13 cellular contexts compared by ENCODE assay signal in genomic region chr19:23800868-23801267, GRCh38.
"Had no signal": no experiment of that assay in that cellular context is flagged by ENCODE, and none has a peak within 500 bp of the region (broad histone marks: within the 10 kb centered on the region; RNA-seq: fewer than 3 reads in every experiment).

No MANE protein-coding gene starts in this region.

- H3K9me3 Mint-ChIP-seq: neural crest cell had no signal

- H3K36me3 ChIP-seq: gastroesophageal sphincter, left lung had no signal

- H3K4me1 Mint-ChIP-seq: brain, neural crest cell had no signal

- H3K27ac Mint-ChIP-seq: brain had no signal

- ATAC-seq: gastroesophageal sphincter, left lung had no signal

- FAIRE-seq: keratinocyte, urothelium cell line had no signal

- H3K27me3 Mint-ChIP-seq: brain had no signal

- H3K4me3 ChIP-seq: gastroesophageal sphincter, left lung had no signal

- H3K4me3 Mint-ChIP-seq: brain, neural crest cell had no signal

- H3K4me1 ChIP-seq: gastroesophageal sphincter, left lung had no signal

- H3K27me3 ChIP-seq: gastroesophageal sphincter, left lung had no signal

- H3K27ac ChIP-seq: gastroesophageal sphincter, left lung, VCaP had no signal

- DNase-seq: activated T-cell treated with anti-CD3 and anti-CD28 coated beads, Interleukin-2, amount 50 U/mL, for 1 hour; amygdala; left lung; mesenchymal stem cell; stimulated activated CD4-positive, alpha-beta T cell treated with anti-CD3 and anti-CD28 coated beads, Interleukin-12 subunit alpha, Interleukin-12 subunit beta, amount 100 ng/mL, for 4 hours; SW 1271; T1000 had no signal
